In the genomic region with DNA sequence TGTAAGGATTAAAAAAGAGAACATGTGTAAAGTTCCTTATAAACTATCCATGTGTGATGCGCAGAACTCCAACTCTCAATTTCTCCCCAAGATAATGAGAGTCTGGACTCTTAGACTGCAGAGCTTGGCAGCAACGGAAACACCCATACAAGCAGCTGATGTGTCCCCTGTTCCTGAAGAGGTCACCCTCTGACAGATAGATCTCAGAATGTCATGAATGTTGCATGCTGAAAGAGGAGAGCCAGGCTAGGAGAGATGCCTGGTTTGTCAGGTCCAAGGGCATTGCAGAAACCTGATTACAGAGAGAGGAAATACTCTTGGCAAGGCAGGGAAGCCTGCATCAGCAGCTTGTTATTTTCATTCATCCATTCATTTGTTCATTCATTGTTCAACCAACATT, we compare ENCODE assay signal across 1 cellular context.
TF ChIP-seq lines count a peak whose summit lies in the region.

No MANE protein-coding gene starts in this region.

TF ChIP-seq in GM23338, 12 proteins besides CTCF, POLR2A, EP300 and RAD21 (continued from another document):
- TF ChIP-seq, protein P1, sequence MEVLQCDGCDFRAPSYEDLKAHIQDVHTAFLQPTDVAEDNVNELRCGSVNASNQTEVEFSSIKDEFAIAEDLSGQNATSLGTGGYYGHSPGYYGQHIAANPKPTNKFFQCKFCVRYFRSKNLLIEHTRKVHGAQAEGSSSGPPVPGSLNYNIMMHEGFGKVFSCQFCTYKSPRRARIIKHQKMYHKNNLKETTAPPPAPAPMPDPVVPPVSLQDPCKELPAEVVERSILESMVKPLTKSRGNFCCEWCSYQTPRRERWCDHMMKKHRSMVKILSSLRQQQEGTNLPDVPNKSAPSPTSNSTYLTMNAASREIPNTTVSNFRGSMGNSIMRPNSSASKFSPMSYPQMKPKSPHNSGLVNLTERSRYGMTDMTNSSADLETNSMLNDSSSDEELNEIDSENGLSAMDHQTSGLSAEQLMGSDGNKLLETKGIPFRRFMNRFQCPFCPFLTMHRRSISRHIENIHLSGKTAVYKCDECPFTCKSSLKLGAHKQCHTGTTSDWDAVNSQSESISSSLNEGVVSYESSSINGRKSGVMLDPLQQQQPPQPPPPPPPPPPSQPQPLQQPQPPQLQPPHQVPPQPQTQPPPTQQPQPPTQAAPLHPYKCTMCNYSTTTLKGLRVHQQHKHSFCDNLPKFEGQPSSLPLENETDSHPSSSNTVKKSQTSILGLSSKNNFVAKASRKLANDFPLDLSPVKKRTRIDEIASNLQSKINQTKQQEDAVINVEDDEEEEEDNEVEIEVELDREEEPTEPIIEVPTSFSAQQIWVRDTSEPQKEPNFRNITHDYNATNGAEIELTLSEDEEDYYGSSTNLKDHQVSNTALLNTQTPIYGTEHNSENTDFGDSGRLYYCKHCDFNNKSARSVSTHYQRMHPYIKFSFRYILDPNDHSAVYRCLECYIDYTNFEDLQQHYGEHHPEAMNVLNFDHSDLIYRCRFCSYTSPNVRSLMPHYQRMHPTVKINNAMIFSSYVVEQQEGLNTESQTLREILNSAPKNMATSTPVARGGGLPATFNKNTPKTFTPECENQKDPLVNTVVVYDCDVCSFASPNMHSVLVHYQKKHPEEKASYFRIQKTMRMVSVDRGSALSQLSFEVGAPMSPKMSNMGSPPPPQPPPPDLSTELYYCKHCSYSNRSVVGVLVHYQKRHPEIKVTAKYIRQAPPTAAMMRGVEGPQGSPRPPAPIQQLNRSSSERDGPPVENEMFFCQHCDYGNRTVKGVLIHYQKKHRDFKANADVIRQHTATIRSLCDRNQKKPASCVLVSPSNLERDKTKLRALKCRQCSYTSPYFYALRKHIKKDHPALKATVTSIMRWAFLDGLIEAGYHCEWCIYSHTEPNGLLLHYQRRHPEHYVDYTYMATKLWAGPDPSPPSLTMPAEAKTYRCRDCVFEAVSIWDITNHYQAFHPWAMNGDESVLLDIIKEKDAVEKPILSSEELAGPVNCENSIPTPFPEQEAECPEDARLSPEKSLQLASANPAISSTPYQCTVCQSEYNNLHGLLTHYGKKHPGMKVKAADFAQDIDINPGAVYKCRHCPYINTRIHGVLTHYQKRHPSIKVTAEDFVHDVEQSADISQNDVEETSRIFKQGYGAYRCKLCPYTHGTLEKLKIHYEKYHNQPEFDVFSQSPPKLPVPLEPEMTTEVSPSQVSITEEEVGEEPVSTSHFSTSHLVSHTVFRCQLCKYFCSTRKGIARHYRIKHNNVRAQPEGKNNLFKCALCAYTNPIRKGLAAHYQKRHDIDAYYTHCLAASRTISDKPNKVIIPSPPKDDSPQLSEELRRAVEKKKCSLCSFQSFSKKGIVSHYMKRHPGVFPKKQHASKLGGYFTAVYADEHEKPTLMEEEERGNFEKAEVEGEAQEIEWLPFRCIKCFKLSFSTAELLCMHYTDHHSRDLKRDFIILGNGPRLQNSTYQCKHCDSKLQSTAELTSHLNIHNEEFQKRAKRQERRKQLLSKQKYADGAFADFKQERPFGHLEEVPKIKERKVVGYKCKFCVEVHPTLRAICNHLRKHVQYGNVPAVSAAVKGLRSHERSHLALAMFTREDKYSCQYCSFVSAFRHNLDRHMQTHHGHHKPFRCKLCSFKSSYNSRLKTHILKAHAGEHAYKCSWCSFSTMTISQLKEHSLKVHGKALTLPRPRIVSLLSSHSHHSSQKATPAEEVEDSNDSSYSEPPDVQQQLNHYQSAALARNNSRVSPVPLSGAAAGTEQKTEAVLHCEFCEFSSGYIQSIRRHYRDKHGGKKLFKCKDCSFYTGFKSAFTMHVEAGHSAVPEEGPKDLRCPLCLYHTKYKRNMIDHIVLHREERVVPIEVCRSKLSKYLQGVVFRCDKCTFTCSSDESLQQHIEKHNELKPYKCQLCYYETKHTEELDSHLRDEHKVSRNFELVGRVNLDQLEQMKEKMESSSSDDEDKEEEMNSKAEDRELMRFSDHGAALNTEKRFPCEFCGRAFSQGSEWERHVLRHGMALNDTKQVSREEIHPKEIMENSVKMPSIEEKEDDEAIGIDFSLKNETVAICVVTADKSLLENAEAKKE (CRISPR knock-in tag; IDR thresholded peaks at IDR 0.05): no peak
- TF ChIP-seq JUNB (IDR thresholded peaks at IDR 0.05; ENCODE audit: unreplicated experiment) (no peak), CREB1 (CRISPR knock-in tag; IDR thresholded peaks at IDR 0.05; ENCODE audit: low read depth) (no peak), EZH2 (IDR thresholded peaks at IDR 0.05; ENCODE audit: low read depth, unreplicated experiment) (no peak), ZNF331 (CRISPR knock-in tag; IDR thresholded peaks at IDR 0.05; ENCODE audit: low read depth) (no peak), POLR2AphosphoS5 (IDR thresholded peaks at IDR 0.05; ENCODE audit: low read depth) (no peak), EZH2phosphoT487 (IDR thresholded peaks at IDR 0.05; ENCODE audit: unreplicated experiment) (no peak)
- TF ChIP-seq, protein P2, sequence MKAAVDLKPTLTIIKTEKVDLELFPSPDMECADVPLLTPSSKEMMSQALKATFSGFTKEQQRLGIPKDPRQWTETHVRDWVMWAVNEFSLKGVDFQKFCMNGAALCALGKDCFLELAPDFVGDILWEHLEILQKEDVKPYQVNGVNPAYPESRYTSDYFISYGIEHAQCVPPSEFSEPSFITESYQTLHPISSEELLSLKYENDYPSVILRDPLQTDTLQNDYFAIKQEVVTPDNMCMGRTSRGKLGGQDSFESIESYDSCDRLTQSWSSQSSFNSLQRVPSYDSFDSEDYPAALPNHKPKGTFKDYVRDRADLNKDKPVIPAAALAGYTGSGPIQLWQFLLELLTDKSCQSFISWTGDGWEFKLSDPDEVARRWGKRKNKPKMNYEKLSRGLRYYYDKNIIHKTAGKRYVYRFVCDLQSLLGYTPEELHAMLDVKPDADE (IDR thresholded peaks at IDR 0.05): no peak
- TF ChIP-seq, protein P3, sequence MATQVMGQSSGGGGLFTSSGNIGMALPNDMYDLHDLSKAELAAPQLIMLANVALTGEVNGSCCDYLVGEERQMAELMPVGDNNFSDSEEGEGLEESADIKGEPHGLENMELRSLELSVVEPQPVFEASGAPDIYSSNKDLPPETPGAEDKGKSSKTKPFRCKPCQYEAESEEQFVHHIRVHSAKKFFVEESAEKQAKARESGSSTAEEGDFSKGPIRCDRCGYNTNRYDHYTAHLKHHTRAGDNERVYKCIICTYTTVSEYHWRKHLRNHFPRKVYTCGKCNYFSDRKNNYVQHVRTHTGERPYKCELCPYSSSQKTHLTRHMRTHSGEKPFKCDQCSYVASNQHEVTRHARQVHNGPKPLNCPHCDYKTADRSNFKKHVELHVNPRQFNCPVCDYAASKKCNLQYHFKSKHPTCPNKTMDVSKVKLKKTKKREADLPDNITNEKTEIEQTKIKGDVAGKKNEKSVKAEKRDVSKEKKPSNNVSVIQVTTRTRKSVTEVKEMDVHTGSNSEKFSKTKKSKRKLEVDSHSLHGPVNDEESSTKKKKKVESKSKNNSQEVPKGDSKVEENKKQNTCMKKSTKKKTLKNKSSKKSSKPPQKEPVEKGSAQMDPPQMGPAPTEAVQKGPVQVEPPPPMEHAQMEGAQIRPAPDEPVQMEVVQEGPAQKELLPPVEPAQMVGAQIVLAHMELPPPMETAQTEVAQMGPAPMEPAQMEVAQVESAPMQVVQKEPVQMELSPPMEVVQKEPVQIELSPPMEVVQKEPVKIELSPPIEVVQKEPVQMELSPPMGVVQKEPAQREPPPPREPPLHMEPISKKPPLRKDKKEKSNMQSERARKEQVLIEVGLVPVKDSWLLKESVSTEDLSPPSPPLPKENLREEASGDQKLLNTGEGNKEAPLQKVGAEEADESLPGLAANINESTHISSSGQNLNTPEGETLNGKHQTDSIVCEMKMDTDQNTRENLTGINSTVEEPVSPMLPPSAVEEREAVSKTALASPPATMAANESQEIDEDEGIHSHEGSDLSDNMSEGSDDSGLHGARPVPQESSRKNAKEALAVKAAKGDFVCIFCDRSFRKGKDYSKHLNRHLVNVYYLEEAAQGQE (IDR thresholded peaks at IDR 0.05; ENCODE audit: unreplicated experiment): no peak
